Comparison of ENCODE assay signal across 8 cellular contexts in the genomic region with DNA sequence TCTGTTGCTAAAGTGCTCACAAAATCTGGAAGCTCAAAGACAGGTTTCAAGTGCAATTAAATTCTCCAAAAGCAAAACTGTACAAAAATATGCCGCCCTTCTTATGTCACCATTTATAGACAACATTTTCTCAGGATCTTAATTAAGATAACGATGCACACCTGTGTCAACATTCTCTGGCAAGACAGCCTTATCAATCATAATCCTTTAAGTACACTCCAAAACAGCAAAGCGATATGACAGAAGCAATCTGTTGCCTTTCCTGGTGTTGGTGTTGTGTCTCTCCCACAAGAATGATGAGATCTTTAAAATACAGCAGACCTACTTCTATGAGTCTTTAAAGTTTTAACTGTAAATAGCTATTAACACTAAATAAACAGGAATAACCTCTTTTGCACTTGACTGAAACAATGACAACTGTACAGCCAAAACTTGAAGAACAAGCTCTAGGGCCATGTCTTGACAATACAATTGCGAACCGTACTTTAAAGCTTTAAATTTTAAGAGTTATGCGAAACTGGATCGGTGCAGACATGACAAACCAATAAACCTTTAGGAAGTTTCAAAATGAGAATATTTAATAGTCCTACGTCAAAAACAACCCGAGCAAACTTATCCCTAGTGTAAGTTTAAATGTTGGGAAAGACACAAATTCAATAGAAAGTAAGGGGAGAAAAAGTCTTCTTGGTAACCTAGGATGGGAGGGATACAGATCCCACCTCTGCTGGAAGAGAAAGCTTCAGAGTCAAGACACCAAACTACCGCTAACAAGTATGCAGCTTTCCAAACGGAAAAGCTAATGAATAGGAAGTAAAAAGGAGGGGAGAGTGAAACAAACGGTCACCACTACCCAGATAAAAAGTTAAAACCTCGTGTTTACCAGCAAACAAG. TPM values are rescaled to one million over a fixed set of nuclear protein-coding genes. Genes with fewer than 3 reads are reported as not detected.
DNase-seq lines count a peak whose midpoint lies in the region; ATAC-seq and TF ChIP-seq lines count a peak whose summit lies in the region.

No MANE protein-coding gene starts in this region.

- H3K4me3 ChIP-seq in brain microvascular endothelial cell (ENCODE audit: low read depth, low read length) (peak overlapping the region; percentile 57), neural progenitor cell (peak overlapping the region; percentile 79)

- H3F3A ChIP-seq in neural progenitor cell (ENCODE audit: low read depth): peaks cover 31% of the 10 kb centered on the region

- H4K20me1 ChIP-seq in neural progenitor cell (ENCODE audit: low read depth): peaks cover 38% of the 10 kb centered on the region

- in situ Hi-C loops in brain microvascular endothelial cell (cut with HindIII; ENCODE audit: low pct_ligation_motif_present, low sequenced_read_pairs): loop anchor here (25.0 kb wide), 1 partner anchor 640 kb away; the partner anchor contains the start of gene IRX3

- H3K27me3 ChIP-seq in brain microvascular endothelial cell (replicated peaks) (peaks cover 9% of the 10 kb centered on the region), neural progenitor cell (peaks cover 36% of the 10 kb centered on the region)

- peaks cover 41% of the 10 kb centered on the region for H3K79me2 ChIP-seq in neural progenitor cell (ENCODE audit: low read depth)

- H3K4me2 ChIP-seq in neural progenitor cell: peak overlapping the region; percentile 71

- no peak overlapping the region for H3K27ac ChIP-seq in brain microvascular endothelial cell
- H3K27ac ChIP-seq in neural progenitor cell: no peak overlapping the region

- H3K27me3 Mint-ChIP-seq in neural progenitor cell (ENCODE audit: insufficient read depth, low read depth): peaks cover 13% of the 10 kb centered on the region

- TF ChIP-seq CTCF in brain microvascular endothelial cell (IDR thresholded peaks at IDR 0.05; ENCODE audit: low read depth, low read length, missing control alignments): no peak
- TF ChIP-seq CTCF in neural progenitor cell (IDR thresholded peaks at IDR 0.05): no peak

- H3K4me1 ChIP-seq in neural progenitor cell: peaks cover 27% of the 10 kb centered on the region

- DNase-seq in DMS79 (lab: John Stamatoyannopoulos, UW) (peak; percentile 61), NCI-H1105 (lab: John Stamatoyannopoulos, UW) (peak; percentile 58), brain microvascular endothelial cell (no peak), neural progenitor cell (ENCODE audit: low spot score) (no peak), pons (ENCODE audit: low spot score) (no peak), T1000 (lab: John Stamatoyannopoulos, UW) (no peak)

- H2AFZ ChIP-seq in neural progenitor cell (replicated peaks): no peak overlapping the region

- peak overlapping the region; percentile 92 for H3K4me3 Mint-ChIP-seq in neural progenitor cell

- H3K4me1 Mint-ChIP-seq in neural progenitor cell: peaks cover 30% of the 10 kb centered on the region

- no peaks in the 10 kb centered on the region for H3K9me3 Mint-ChIP-seq in neural progenitor cell

- H3K9ac ChIP-seq in neural progenitor cell: no peak overlapping the region

- ATAC-seq in HG02973 (IDR thresholded peaks at IDR 0.05; ENCODE audit: unreplicated experiment) (no peak), HG02642 (IDR thresholded peaks at IDR 0.05; ENCODE audit: poor library complexity, unreplicated experiment) (no peak)

- H3K9me3 ChIP-seq in neural progenitor cell (ENCODE audit: low read depth): no peaks in the 10 kb centered on the region

- peak overlapping the region; percentile 97 for H3K27ac Mint-ChIP-seq in neural progenitor cell

- peaks cover under 1% of the 10 kb centered on the region for H3K36me3 Mint-ChIP-seq in neural progenitor cell

- no peaks in the 10 kb centered on the region for H3K36me3 ChIP-seq in brain microvascular endothelial cell (replicated peaks)
- no peaks in the 10 kb centered on the region for H3K36me3 ChIP-seq in neural progenitor cell

RNA-seq across cellular contexts. Expression of gene IRX5, which starts 3.3 kb away (rescaled TPM):
- 1.0 and 1.6 TPM in 2 replicates for total RNA-seq in neural progenitor cell (ENCODE audit: low replicate concordance)

Comparison
In these comparisons a context has a peak if more than half of its experiments do, and no peak if none do; other contexts are left out.
1. DNase-seq: peak in DMS79 (single experiment) and NCI-H1105 (single experiment); none in brain microvascular endothelial cell (single experiment), neural progenitor cell (single experiment), pons (single experiment) and T1000 (single experiment).